18 cellular contexts compared by ENCODE assay signal in genomic region chr14:28542040-28542439, GRCh38.
"Had no signal": no experiment of that assay in that cellular context is flagged by ENCODE, and none has a peak within 500 bp of the region (broad histone marks: within the 10 kb centered on the region; RNA-seq: fewer than 3 reads in every experiment).

No MANE protein-coding gene starts in this region.

- H3K27ac ChIP-seq: body of pancreas, lower lobe of right lung, parathyroid adenoma, skin epidermis, stomach, thoracic aorta, uterus had no signal

- H3K27me3 ChIP-seq: body of pancreas, stomach, uterus had no signal

- H3K4me3 ChIP-seq: body of pancreas, lower lobe of right lung, skin epidermis, stomach, thoracic aorta, uterus had no signal

- H3K27ac Mint-ChIP-seq: activated CD8-positive, alpha-beta T cell treated with anti-CD3 and anti-CD28 coated beads, Interleukin-2, amount 10 ng/mL, durations not matched to agents 7 days and 5 days; activated naive CD8-positive, alpha-beta T cell treated with anti-CD3 and anti-CD28 coated beads, Interleukin-2, amount 50 U/mL, for 24 hours; activated T-helper 1 cell treated with anti-CD3 and anti-CD28 coated beads, Interleukin-12 subunit alpha, Interleukin-12 subunit beta, Interleukin-2, Interleukin-4 antibody, amounts not matched to agents 30 ng/mL and 10 ng/mL and 1 ng/mL, durations not matched to agents 14 hours and 24 hours and 36 hours; immature natural killer cell; naive thymus-derived CD4-positive, alpha-beta T cell; T-cell had no signal

- H3K27me3 Mint-ChIP-seq: activated naive CD8-positive, alpha-beta T cell treated with anti-CD3 and anti-CD28 coated beads, Interleukin-2, amount 50 U/mL, for 24 hours; naive thymus-derived CD4-positive, alpha-beta T cell; T-cell had no signal

- H3K4me1 Mint-ChIP-seq: activated naive CD8-positive, alpha-beta T cell treated with anti-CD3 and anti-CD28 coated beads, Interleukin-2, amount 50 U/mL, for 24 hours; immature natural killer cell; naive thymus-derived CD4-positive, alpha-beta T cell; T-cell had no signal

- H3K36me3 ChIP-seq: lower lobe of right lung, stomach, thoracic aorta, uterus had no signal

- ATAC-seq: activated CD8-positive, alpha-beta T cell treated with anti-CD3 and anti-CD28 coated beads, Interleukin-2, amount 10 ng/mL, durations not matched to agents 7 days and 5 days; activated naive CD8-positive, alpha-beta T cell treated with anti-CD3 and anti-CD28 coated beads, Interleukin-2, amount 50 U/mL, for 24 hours; body of pancreas; left cardiac atrium; lower lobe of right lung; naive thymus-derived CD4-positive, alpha-beta T cell; T-cell had no signal

- H3K36me3 Mint-ChIP-seq: T-cell had no signal

- H3K9me3 ChIP-seq: body of pancreas, lower lobe of right lung, thoracic aorta, uterus had no signal

- H3K4me3 Mint-ChIP-seq: activated CD8-positive, alpha-beta T cell treated with anti-CD3 and anti-CD28 coated beads, Interleukin-2, amount 10 ng/mL, durations not matched to agents 7 days and 5 days; activated naive CD8-positive, alpha-beta T cell treated with anti-CD3 and anti-CD28 coated beads, Interleukin-2, amount 50 U/mL, for 24 hours; activated T-helper 1 cell treated with anti-CD3 and anti-CD28 coated beads, Interleukin-12 subunit alpha, Interleukin-12 subunit beta, Interleukin-2, Interleukin-4 antibody, amounts not matched to agents 30 ng/mL and 10 ng/mL and 1 ng/mL, durations not matched to agents 14 hours and 24 hours and 36 hours; immature natural killer cell; naive thymus-derived CD4-positive, alpha-beta T cell; T-cell had no signal

- DNase-seq: activated CD4-positive, alpha-beta T cell treated with anti-CD3 and anti-CD28 coated beads for 4 hours; activated CD8-positive, alpha-beta memory T cell treated with anti-CD3 and anti-CD28 coated beads, Interleukin-2, amount 50 U/mL, for 48 hours; activated CD8-positive, alpha-beta T cell treated with anti-CD3 and anti-CD28 coated beads, Interleukin-2, amount 10 ng/mL, durations not matched to agents 7 days and 5 days; activated naive CD4-positive, alpha-beta T cell treated with Interleukin-2 at 50 U/mL for 16 hours; activated naive CD8-positive, alpha-beta T cell treated with anti-CD3 and anti-CD28 coated beads, Interleukin-2, amount 50 U/mL, for 24 hours; body of pancreas; immature natural killer cell; left cardiac atrium; lower lobe of right lung; naive thymus-derived CD4-positive, alpha-beta T cell; stomach; T-cell; T1000; uterus had no signal

- H3K4me1 ChIP-seq: body of pancreas, lower lobe of right lung, parathyroid adenoma, stomach, uterus had no signal
